9 cellular contexts compared by ENCODE assay signal in genomic region chr13:33353210-33353609, GRCh38.
DNase-seq lines count a peak whose midpoint lies in the region; ATAC-seq and TF ChIP-seq lines count a peak whose summit lies in the region.
"Had no signal": no experiment of that assay in that cellular context is flagged by ENCODE, and none has a peak within 500 bp of the region (broad histone marks: within the 10 kb centered on the region; RNA-seq: fewer than 3 reads in every experiment).

No MANE protein-coding gene starts in this region.

- H3K4me3 ChIP-seq in adrenal gland (no peak overlapping the region), ovary (no peak overlapping the region)
- H3K4me3 ChIP-seq: cardiac muscle cell had no signal

- no peaks in the 10 kb centered on the region for H3K36me3 ChIP-seq in adrenal gland (replicated peaks in 1 of 2)
- no peaks in the 10 kb centered on the region for H3K36me3 ChIP-seq in ovary
- H3K36me3 ChIP-seq: cardiac muscle cell had no signal

- H3K4me3 Mint-ChIP-seq in neural crest cell = peak overlapping the region; percentile 43
- H3K4me3 Mint-ChIP-seq in activated T-helper 2 cell treated with anti-CD3 and anti-CD28 coated beads, Interferon-gamma antibody, Interleukin-2, Interleukin-4, amounts not matched to agents 10 μg/mL and 5 μg/mL and 100 μg/mL, durations not matched to agents 14 hours and 24 hours and 36 hours (ENCODE audit: low read depth) = no peak overlapping the region

- TF ChIP-seq CTCF in adrenal gland (IDR thresholded peaks at IDR 0.05) = no peak
- TF ChIP-seq CTCF in neural crest cell (conservative IDR thresholded peaks at IDR 0.05) = no peak
- no peak for TF ChIP-seq CTCF in ovary (IDR thresholded peaks at IDR 0.05)

- H3K36me3 Mint-ChIP-seq in neural crest cell (ENCODE audit: low read depth) = no peaks in the 10 kb centered on the region
- no peaks in the 10 kb centered on the region for H3K36me3 Mint-ChIP-seq in activated T-helper 2 cell treated with anti-CD3 and anti-CD28 coated beads, Interferon-gamma antibody, Interleukin-2, Interleukin-4, amounts not matched to agents 10 μg/mL and 5 μg/mL and 100 μg/mL, durations not matched to agents 14 hours and 24 hours and 36 hours (ENCODE audit: low read depth)

- TF ChIP-seq POLR2A in adrenal gland (IDR thresholded peaks at IDR 0.05) (no peak), ovary (IDR thresholded peaks at IDR 0.05) (no peak)

- peak overlapping the region in 3 of 5 donors; percentile 30 to 93 (median 91) for H3K27ac ChIP-seq in adrenal gland
- H3K27ac ChIP-seq in ovary = no peak overlapping the region
- H3K27ac ChIP-seq: cardiac muscle cell had no signal

- H3K27ac Mint-ChIP-seq in neural crest cell (ENCODE audit: unreplicated experiment) = no peak overlapping the region
- H3K27ac Mint-ChIP-seq in activated T-helper 2 cell treated with anti-CD3 and anti-CD28 coated beads, Interferon-gamma antibody, Interleukin-2, Interleukin-4, amounts not matched to agents 10 μg/mL and 5 μg/mL and 100 μg/mL, durations not matched to agents 14 hours and 24 hours and 36 hours = no peak overlapping the region

- H3K27me3 ChIP-seq in adrenal gland (no peaks in the 10 kb centered on the region), ovary (no peaks in the 10 kb centered on the region)

- peak; percentile 55 for ATAC-seq in GM18520 (IDR thresholded peaks at IDR 0.05; ENCODE audit: unreplicated experiment)
- peak; percentile 75 for ATAC-seq in HG03066 (IDR thresholded peaks at IDR 0.05; ENCODE audit: low read depth, unreplicated experiment)

- intact Hi-C loops in adrenal gland (cut with DNase I) = no loop called here
- intact Hi-C loops in ovary (cut with DNase I) = no loop called here
- intact Hi-C loops in activated T-helper 2 cell treated with anti-CD3 and anti-CD28 coated beads, Interferon-gamma antibody, Interleukin-2, Interleukin-4, amounts not matched to agents 10 μg/mL and 5 μg/mL and 100 μg/mL, durations not matched to agents 14 hours and 24 hours and 36 hours (cut with micrococcal nuclease) = no loop called here

- H3K9me3 Mint-ChIP-seq in neural crest cell = no peaks in the 10 kb centered on the region
- no peaks in the 10 kb centered on the region for H3K9me3 Mint-ChIP-seq in activated T-helper 2 cell treated with anti-CD3 and anti-CD28 coated beads, Interferon-gamma antibody, Interleukin-2, Interleukin-4, amounts not matched to agents 10 μg/mL and 5 μg/mL and 100 μg/mL, durations not matched to agents 14 hours and 24 hours and 36 hours

- H3K4me1 ChIP-seq in adrenal gland (replicated peaks in 1 of 2) (peaks cover 0 to 36% of the 10 kb centered on the region in 2 donors), ovary (ENCODE audit: insufficient read depth) (peaks cover 5% of the 10 kb centered on the region)

- no peak for TF ChIP-seq EP300 in ovary (IDR thresholded peaks at IDR 0.05)

- WGBS in adrenal gland, 4 donors = 38 to 49% (median 48%) methylated on average over 4 of the region's 4 CpGs
- WGBS in ovary, 3 donors = 56 to 64% (median 58%) methylated on average over 4 of the region's 4 CpGs

- peaks cover 12% of the 10 kb centered on the region for H3K27me3 Mint-ChIP-seq in neural crest cell (ENCODE audit: low read depth)
- peaks cover 56% of the 10 kb centered on the region for H3K27me3 Mint-ChIP-seq in activated T-helper 2 cell treated with anti-CD3 and anti-CD28 coated beads, Interferon-gamma antibody, Interleukin-2, Interleukin-4, amounts not matched to agents 10 μg/mL and 5 μg/mL and 100 μg/mL, durations not matched to agents 14 hours and 24 hours and 36 hours (ENCODE audit: low read depth)

- H3K9me3 ChIP-seq in adrenal gland (replicated peaks in 1 of 3) = no peaks in the 10 kb centered on the region
- no peaks in the 10 kb centered on the region for H3K9me3 ChIP-seq in ovary

- H3K4me1 Mint-ChIP-seq in neural crest cell = peaks cover 32% of the 10 kb centered on the region
- H3K4me1 Mint-ChIP-seq in activated T-helper 2 cell treated with anti-CD3 and anti-CD28 coated beads, Interferon-gamma antibody, Interleukin-2, Interleukin-4, amounts not matched to agents 10 μg/mL and 5 μg/mL and 100 μg/mL, durations not matched to agents 14 hours and 24 hours and 36 hours (ENCODE audit: low read depth) = no peaks in the 10 kb centered on the region

- DNase-seq in adrenal gland = peak; percentile 51 to 80 (median 68)
- no peak for DNase-seq in neural crest cell (ENCODE audit: low read depth, low spot score)
- DNase-seq in RKO (ENCODE audit: low spot score) = no peak
- no peak for DNase-seq in stimulated activated CD4-positive, alpha-beta T cell treated with anti-CD3 and anti-CD28 coated beads, Interleukin-2, amount 100 ng/mL, for 24 hours
- no peak for DNase-seq in ovary
- DNase-seq in activated T-helper 2 cell treated with anti-CD3 and anti-CD28 coated beads, Interferon-gamma antibody, Interleukin-2, Interleukin-4, amounts not matched to agents 10 μg/mL and 5 μg/mL and 100 μg/mL, durations not matched to agents 14 hours and 24 hours and 36 hours (ENCODE audit: low spot score) = no peak

Comparison
In these comparisons a context has a peak if more than half of its experiments do, and no peak if none do; other contexts are left out.
1. DNase-seq: peak in adrenal gland (7 of 7); none in neural crest cell (single experiment), RKO (single experiment), stimulated activated CD4-positive, alpha-beta T cell treated with anti-CD3 and anti-CD28 coated beads, Interleukin-2, amount 100 ng/mL, for 24 hours (0 of 2), ovary (0 of 5) and activated T-helper 2 cell treated with anti-CD3 and anti-CD28 coated beads, Interferon-gamma antibody, Interleukin-2, Interleukin-4, amounts not matched to agents 10 μg/mL and 5 μg/mL and 100 μg/mL, durations not matched to agents 14 hours and 24 hours and 36 hours (single experiment).
2. H3K27ac ChIP-seq: peak in adrenal gland (3 of 5); none in ovary (0 of 2).